Comparison of ENCODE assay signal across 8 cellular contexts in the genomic region with DNA sequence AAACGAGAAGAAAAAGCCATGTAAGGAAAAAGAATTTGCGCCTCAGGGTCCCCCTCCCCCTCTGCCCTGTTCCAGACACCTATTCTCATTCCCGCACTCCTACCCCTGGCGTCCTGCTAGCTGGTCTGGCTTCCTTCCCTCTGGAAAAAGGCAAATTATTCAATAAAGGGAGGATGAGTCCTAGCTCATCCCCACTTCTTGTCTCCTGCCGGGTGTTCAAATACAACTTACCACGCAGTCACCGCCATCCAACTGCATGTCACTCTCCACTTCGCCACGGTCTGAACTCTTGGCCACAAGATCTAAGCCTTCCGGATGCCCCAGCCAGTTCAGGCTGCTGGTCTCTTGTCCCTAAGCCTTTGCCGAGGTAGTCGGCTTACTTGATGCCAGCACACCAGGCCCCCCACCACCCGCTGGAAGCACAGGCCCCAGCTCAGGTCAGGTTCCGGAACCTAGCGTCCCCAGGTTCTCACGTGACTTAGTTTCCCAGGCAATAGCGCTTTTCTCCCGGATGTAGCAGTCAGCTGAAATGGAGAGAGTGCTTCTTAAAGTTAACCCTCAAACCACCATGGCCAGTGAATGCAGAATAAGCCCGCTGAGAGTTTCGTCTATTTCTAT.
DNase-seq lines count a peak whose midpoint lies in the region; ATAC-seq and TF ChIP-seq lines count a peak whose summit lies in the region.

No MANE protein-coding gene starts in this region.

- no peaks in the 10 kb centered on the region for H3K27me3 Mint-ChIP-seq in activated T-cell treated with anti-CD3 and anti-CD28 coated beads, Interleukin-2, amount 50 U/mL, for 4 hours (ENCODE audit: low read depth)
- H3K27me3 Mint-ChIP-seq in naive B cell = no peaks in the 10 kb centered on the region
- H3K27me3 Mint-ChIP-seq in stimulated activated naive B cell treated with anti-CD40 and anti-IgM and Interleukin-4, amounts not matched to agents 10 μg/mL and 1 μg/mL and 100 μg/mL, for 72 hours = no peaks in the 10 kb centered on the region

- H3K4me3 ChIP-seq in IMR-90 (ENCODE audit: insufficient read depth, low read depth, low read length) (peak overlapping the region; percentile 80), PC-3 (ENCODE audit: low read length) (peak overlapping the region; percentile 90)

- H3K9me1 ChIP-seq in IMR-90 (ENCODE audit: insufficient read depth, low read length) = no peaks in the 10 kb centered on the region

- no peak for TF ChIP-seq POLR2A in IMR-90 (IDR thresholded peaks at IDR 0.05; ENCODE audit: low read depth, low read length)

- no peaks in the 10 kb centered on the region for H3F3A ChIP-seq in PC-3 (ENCODE audit: low read length, unreplicated experiment)

- H3K18ac ChIP-seq in IMR-90 (ENCODE audit: low read depth, low read length) = 0 out of 2 replicates have a peak overlapping the region, but pooled peaks have one; percentile 40

- H3K27ac ChIP-seq in IMR-90 (ENCODE audit: insufficient read depth, low read length) (peak overlapping the region; percentile 97), PC-3 (ENCODE audit: low read length) (peak overlapping the region; percentile 56)

- H2BK20ac ChIP-seq in IMR-90 (ENCODE audit: low read depth, low read length) = no peak overlapping the region

- peaks cover 15% of the 10 kb centered on the region for H3K4me1 Mint-ChIP-seq in activated T-cell treated with anti-CD3 and anti-CD28 coated beads, Interleukin-2, amount 50 U/mL, for 4 hours (ENCODE audit: low read depth)
- H3K4me1 Mint-ChIP-seq in naive B cell = peaks cover 0 to 19% (median 14%) of the 10 kb centered on the region in 3 donors
- H3K4me1 Mint-ChIP-seq in stimulated activated naive B cell treated with anti-CD40 and anti-IgM and Interleukin-4, amounts not matched to agents 10 μg/mL and 1 μg/mL and 100 μg/mL, for 72 hours = peaks cover 0 to 12% of the 10 kb centered on the region in 2 donors

- peak overlapping the region; percentile 89 for H2AK9ac ChIP-seq in IMR-90 (replicated peaks; ENCODE audit: low read depth, low read length, poor library complexity)

- peaks cover 6% of the 10 kb centered on the region for H3K9me3 Mint-ChIP-seq in activated T-cell treated with anti-CD3 and anti-CD28 coated beads, Interleukin-2, amount 50 U/mL, for 4 hours
- H3K9me3 Mint-ChIP-seq in naive B cell = peaks cover 0 to 7% (median 1%) of the 10 kb centered on the region in 7 donors
- H3K9me3 Mint-ChIP-seq in stimulated activated naive B cell treated with anti-CD40 and anti-IgM and Interleukin-4, amounts not matched to agents 10 μg/mL and 1 μg/mL and 100 μg/mL, for 72 hours = peaks cover 0 to under 1% of the 10 kb centered on the region in 2 donors

- no peaks in the 10 kb centered on the region for H3K9me2 ChIP-seq in PC-3 (replicated peaks; ENCODE audit: low read length)

- no peaks in the 10 kb centered on the region for H3K4me1 ChIP-seq in IMR-90 (ENCODE audit: control insufficient read depth, insufficient read depth, low read length)
- peaks cover 8% of the 10 kb centered on the region; the same call in 1 of the 2 replicates for H3K4me1 ChIP-seq in PC-3 (ENCODE audit: insufficient read depth, low read length)

- peak; percentile 83 for DNase-seq in DMS114 treated with DMSO at 0.1 percent for 48 hours (lab: John Stamatoyannopoulos, UW; ENCODE audit: unreplicated experiment)
- DNase-seq in IMR-90 = peak; percentile 74
- peak; percentile 69 for DNase-seq in PC-3
- DNase-seq in activated T-cell treated with anti-CD3 and anti-CD28 coated beads, Interleukin-2, amount 50 U/mL, for 4 hours = peak; percentile 15
- DNase-seq in fibroblast of gingiva (ENCODE audit: low read depth) = peak; percentile 58
- peak; percentile 41 for DNase-seq in naive B cell
- DNase-seq in stimulated activated naive B cell treated with anti-CD40 and anti-IgM and Interleukin-4, amounts not matched to agents 10 μg/mL and 1 μg/mL and 100 μg/mL, for 72 hours = peak; percentile 39

- H3K27me3 ChIP-seq in IMR-90 (ENCODE audit: control insufficient read depth, insufficient read depth, low read length) (no peaks in the 10 kb centered on the region), PC-3 (ENCODE audit: low read length) (no peaks in the 10 kb centered on the region)

- peak overlapping the region; percentile 74; the same call in 1 of the 2 replicates for H3K4me2 ChIP-seq in IMR-90 (ENCODE audit: low read depth, low read length)
- H3K4me2 ChIP-seq in PC-3 (ENCODE audit: low read length) = peak overlapping the region; percentile 91

- H3K36me3 Mint-ChIP-seq in activated T-cell treated with anti-CD3 and anti-CD28 coated beads, Interleukin-2, amount 50 U/mL, for 4 hours (ENCODE audit: insufficient read depth) = peaks cover 6% of the 10 kb centered on the region
- H3K36me3 Mint-ChIP-seq in naive B cell = peaks cover 0 to 3% of the 10 kb centered on the region in 2 donors
- H3K36me3 Mint-ChIP-seq in stimulated activated naive B cell treated with anti-CD40 and anti-IgM and Interleukin-4, amounts not matched to agents 10 μg/mL and 1 μg/mL and 100 μg/mL, for 72 hours = peaks cover 5 to 6% of the 10 kb centered on the region in 2 donors

- H3K79me1 ChIP-seq in IMR-90 (ENCODE audit: low read depth in 1 of 2, low read length in 2 of 2) = 0 out of 4 replicates have a peak, but pooled peaks cover 0 to 5% of the 10 kb centered on the region in 2 experiments

- H3K9ac ChIP-seq in IMR-90 (ENCODE audit: low read depth, low read length) (peak overlapping the region; percentile 96), PC-3 (ENCODE audit: low read length) (peak overlapping the region; percentile 77)

- H3K9me3 ChIP-seq in IMR-90 (ENCODE audit: control insufficient read depth, insufficient read depth, low read length) (no peaks in the 10 kb centered on the region), PC-3 (ENCODE audit: low read length) (no peaks in the 10 kb centered on the region)

- BruUV-seq in IMR-90 (replicated peaks; lab: Mats Ljungman, UMichigan) = no TSS peak
- TSS peak; percentile 64 for BruUV-seq in PC-3 (replicated peaks; lab: Mats Ljungman, UMichigan)

- H3K56ac ChIP-seq in IMR-90 (ENCODE audit: extremely low read depth, insufficient read depth, low read length) = peak overlapping the region; percentile 53; the same call in 1 of the 2 replicates

- H2BK15ac ChIP-seq in IMR-90 (ENCODE audit: low read depth, low read length) = peak overlapping the region; percentile 81; the same call in 1 of the 3 replicates

- peak overlapping the region in 5 of 6 donors; percentile 64 to 97 (median 92) for H3K27ac Mint-ChIP-seq in naive B cell
- peak overlapping the region; percentile 92 for H3K27ac Mint-ChIP-seq in stimulated activated naive B cell treated with anti-CD40 and anti-IgM and Interleukin-4, amounts not matched to agents 10 μg/mL and 1 μg/mL and 100 μg/mL, for 72 hours

- POLR2A ChIA-PET in IMR-90 (lab: Charles Lee; ENCODE audit: unreplicated experiment) (no interaction called here), PC-3 (lab: Charles Lee; ENCODE audit: unreplicated experiment) (no interaction called here)

- ATAC-seq in GM21526 (IDR thresholded peaks at IDR 0.05; ENCODE audit: low FRiP score, unreplicated experiment) (peak; percentile 93), IMR-90 (ENCODE audit: low read depth) (peak; percentile 89), PC-3 (peak; percentile 86), naive B cell (ENCODE audit: low read depth in 2 of 2) (peak; percentile 80 to 93)
- ATAC-seq in activated T-cell treated with anti-CD3 and anti-CD28 coated beads, Interleukin-2, amount 50 U/mL, for 4 hours = peak; percentile 95 to 96
- ATAC-seq in stimulated activated naive B cell treated with anti-CD40 and anti-IgM and Interleukin-4, amounts not matched to agents 10 μg/mL and 1 μg/mL and 100 μg/mL, for 72 hours (replicated peaks) = peak; percentile 98 to 99

- H2BK120ac ChIP-seq in IMR-90 (ENCODE audit: low read depth, low read length) = peak overlapping the region; percentile 42; the same call in 1 of the 2 replicates

- peak overlapping the region; percentile 33 for H2BK5ac ChIP-seq in IMR-90 (ENCODE audit: low read depth, low read length, poor library complexity, severe bottlenecking)

- 24% methylated on average over 5 of the region's 20 CpGs; no CpG with 5 or more reads in 1 of the 2 experiments for WGBS in IMR-90 (ENCODE audit: extremely low coverage in 2 of 2, insufficient read length in 1 of 2), 2 experiments

- H3K79me2 ChIP-seq in PC-3 (ENCODE audit: low read length) = peaks cover 21% of the 10 kb centered on the region

- no peak for TF ChIP-seq RAD21 in IMR-90 (IDR thresholded peaks at IDR 0.05; ENCODE audit: low read length)

- no peaks in the 10 kb centered on the region for H4K20me1 ChIP-seq in IMR-90 (ENCODE audit: insufficient read depth, low read length)
- H4K20me1 ChIP-seq in PC-3 (ENCODE audit: low read length) = no peaks in the 10 kb centered on the region

- H2AK5ac ChIP-seq in IMR-90 (ENCODE audit: low read depth, low read length) = no peak overlapping the region; the same call in 1 of the 2 replicates

- peak overlapping the region; percentile 68 for H3K14ac ChIP-seq in IMR-90 (replicated peaks; ENCODE audit: low read depth, low read length)

- intact Hi-C loops in IMR-90 (cut with micrococcal nuclease) = no loop called here
- intact Hi-C loops in PC-3 (cut with micrococcal nuclease) = loop anchor here (5.0 kb wide), 1 partner anchor 127 kb away; no protein-coding TSS in a partner anchor

- peak overlapping the region; percentile 83 for H3K4ac ChIP-seq in IMR-90 (ENCODE audit: low read depth, low read length)

- dilution Hi-C loops in IMR-90 (cut with HindIII; ENCODE audit: low sequenced_read_pairs, unreplicated experiment) = no loop called here

- H4K8ac ChIP-seq in IMR-90 (ENCODE audit: low read depth in 2 of 2, low read length in 2 of 2) = peak overlapping the region; percentile 73 to 90; a peak in 2 of 4 replicates

- H4K5ac ChIP-seq in IMR-90 (ENCODE audit: low read depth, low read length) = peak overlapping the region; percentile 59

- H3K36me3 ChIP-seq in IMR-90 (ENCODE audit: control insufficient read depth, insufficient read depth, low read length) (no peaks in the 10 kb centered on the region), PC-3 (ENCODE audit: low read depth, low read length) (no peaks in the 10 kb centered on the region)

- H4K91ac ChIP-seq in IMR-90 (ENCODE audit: insufficient read depth, low read depth, low read length) = peak overlapping the region; percentile 71

- H3K23ac ChIP-seq in IMR-90 (ENCODE audit: low read depth, low read length) = peak overlapping the region; percentile 67; the same call in 1 of the 2 replicates

- TF ChIP-seq CTCF in IMR-90 (conservative IDR thresholded peaks at IDR 0.05; ENCODE audit: low read depth, low read length) (no peak), PC-3 (conservative IDR thresholded peaks at IDR 0.05; ENCODE audit: low read depth, low read length) (no peak)

- in situ Hi-C loops in IMR-90 (cut with MboI; ENCODE audit: low sequenced_read_pairs) = no loop called here

- H2AFZ ChIP-seq in IMR-90 (replicated peaks; ENCODE audit: low read length, poor library complexity) = peak overlapping the region; percentile 94
- peak overlapping the region; percentile 93 for H2AFZ ChIP-seq in PC-3 (ENCODE audit: low read length)

- H3K4me3 Mint-ChIP-seq in activated T-cell treated with anti-CD3 and anti-CD28 coated beads, Interleukin-2, amount 50 U/mL, for 4 hours = peak overlapping the region; percentile 92
- H3K4me3 Mint-ChIP-seq in naive B cell = peak overlapping the region; percentile 90 to 98 (median 97)
- peak overlapping the region; percentile 91 to 96 for H3K4me3 Mint-ChIP-seq in stimulated activated naive B cell treated with anti-CD40 and anti-IgM and Interleukin-4, amounts not matched to agents 10 μg/mL and 1 μg/mL and 100 μg/mL, for 72 hours

- CTCF ChIA-PET in IMR-90 (lab: Yijun Ruan, JAX) (no interaction called here), PC-3 (lab: Charles Lee) (no interaction called here)

Comparison
In these comparisons a context has a peak if more than half of its experiments do, and no peak if none do; other contexts are left out.
1. Peak in every context shown above with its lines: DNase-seq, ATAC-seq, H3K4me3 ChIP-seq and H3K27ac ChIP-seq.
2. DNase-seq: peak in every context shown above with its lines; median percentile 83 in DMS114 treated with DMSO at 0.1 percent for 48 hours; 74 in IMR-90; 69 in PC-3; 58 in fibroblast of gingiva; 41 in naive B cell; 39 in stimulated activated naive B cell treated with anti-CD40 and anti-IgM and Interleukin-4, amounts not matched to agents 10 μg/mL and 1 μg/mL and 100 μg/mL, for 72 hours; 15 in activated T-cell treated with anti-CD3 and anti-CD28 coated beads, Interleukin-2, amount 50 U/mL, for 4 hours.